ENCODE assay signal across 1 cellular context in genomic region chr13:113742000-113742441, GRCh38.
TF ChIP-seq lines count a peak whose summit lies in the region.

No MANE protein-coding gene starts in this region.

TF ChIP-seq in HEK293T, 16 proteins besides CTCF, POLR2A, EP300 and RAD21 (continued from another document):
- TF ChIP-seq, protein P1, sequence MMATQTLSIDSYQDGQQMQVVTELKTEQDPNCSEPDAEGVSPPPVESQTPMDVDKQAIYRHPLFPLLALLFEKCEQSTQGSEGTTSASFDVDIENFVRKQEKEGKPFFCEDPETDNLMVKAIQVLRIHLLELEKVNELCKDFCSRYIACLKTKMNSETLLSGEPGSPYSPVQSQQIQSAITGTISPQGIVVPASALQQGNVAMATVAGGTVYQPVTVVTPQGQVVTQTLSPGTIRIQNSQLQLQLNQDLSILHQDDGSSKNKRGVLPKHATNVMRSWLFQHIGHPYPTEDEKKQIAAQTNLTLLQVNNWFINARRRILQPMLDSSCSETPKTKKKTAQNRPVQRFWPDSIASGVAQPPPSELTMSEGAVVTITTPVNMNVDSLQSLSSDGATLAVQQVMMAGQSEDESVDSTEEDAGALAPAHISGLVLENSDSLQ (IDR thresholded peaks at IDR 0.05), result no peak
- no peak for TF ChIP-seq ARNT (IDR thresholded peaks at IDR 0.05)
- no peak for TF ChIP-seq FOXM1 (IDR thresholded peaks at IDR 0.05; ENCODE audit: borderline replicate concordance)
TF ChIP-seq in HEK293T: peak in this region for 0.
